In genomic region chr17:12020595-12021590, GRCh38 we compare ENCODE assay signal across 1 cellular context.
TF ChIP-seq lines count a peak whose summit lies in the region.

Gene MAP2K4 (plus strand): TSS chr17:12020877. CDS start chr17:12020887, 10 bp downstream.

TF ChIP-seq in HEK293, 187 proteins besides CTCF, POLR2A, EP300 and RAD21 (continued from another document and continues in another):
- no peak for TF ChIP-seq INSM2 (tag by site-specific recombination; IDR thresholded peaks at IDR 0.05)
- no peak for TF ChIP-seq ZSCAN16 (tag by site-specific recombination; IDR thresholded peaks at IDR 0.05)
- TF ChIP-seq ZBTB10 (tag by site-specific recombination; IDR thresholded peaks at IDR 0.05): no peak
- TF ChIP-seq ZNF76 (tag by site-specific recombination; IDR thresholded peaks at IDR 0.05; ENCODE audit: borderline replicate concordance, low read depth): no peak
- no peak for TF ChIP-seq ZNF398 (tag by site-specific recombination; IDR thresholded peaks at IDR 0.05)
- no peak for TF ChIP-seq ZNF354C (tag by site-specific recombination; IDR thresholded peaks at IDR 0.05; ENCODE audit: borderline replicate concordance, low read depth)
- TF ChIP-seq ZIC2 (tag by site-specific recombination; IDR thresholded peaks at IDR 0.05): no peak
- TF ChIP-seq ZBTB49 (tag by site-specific recombination; IDR thresholded peaks at IDR 0.05; ENCODE audit: low read depth): no peak
- TF ChIP-seq HOXA7 (CRISPR knock-in tag; IDR thresholded peaks at IDR 0.05; ENCODE audit: borderline replicate concordance): no peak
- TF ChIP-seq GLIS1 (tag by site-specific recombination; IDR thresholded peaks at IDR 0.05): no peak
- TF ChIP-seq ZBTB48 (tag by site-specific recombination; IDR thresholded peaks at IDR 0.05): no peak
- no peak for TF ChIP-seq ZNF266 (tag by site-specific recombination; IDR thresholded peaks at IDR 0.05; ENCODE audit: low read depth)
- no peak for TF ChIP-seq ZNF292 (tag by site-specific recombination; IDR thresholded peaks at IDR 0.05; ENCODE audit: borderline replicate concordance, low read depth)
- TF ChIP-seq ZNF416 (tag by site-specific recombination; IDR thresholded peaks at IDR 0.05): no peak
- no peak for TF ChIP-seq ZNF433 (tag by site-specific recombination; IDR thresholded peaks at IDR 0.05; ENCODE audit: low read depth)
- no peak for TF ChIP-seq ZNF792 (tag by site-specific recombination; IDR thresholded peaks at IDR 0.05)
- TF ChIP-seq ZNF449 (tag by site-specific recombination; IDR thresholded peaks at IDR 0.05): 0 out of 2 replicates have a peak, but pooled peaks have one; percentile 33
- TF ChIP-seq BCL6B (tag by site-specific recombination; IDR thresholded peaks at IDR 0.05): no peak
- TF ChIP-seq ZNF404 (tag by site-specific recombination; IDR thresholded peaks at IDR 0.05): no peak
- TF ChIP-seq ZNF558 (tag by site-specific recombination; IDR thresholded peaks at IDR 0.05): no peak
- TF ChIP-seq REST (tag by site-specific recombination; IDR thresholded peaks at IDR 0.05): no peak
- TF ChIP-seq ZSCAN30 (tag by site-specific recombination; IDR thresholded peaks at IDR 0.05): no peak
- peak; percentile 29; the same call in 1 of the 2 replicates for TF ChIP-seq ZNF335 (tag by site-specific recombination; conservative IDR thresholded peaks at IDR 0.05)
- TF ChIP-seq ZNF639 (tag by site-specific recombination; IDR thresholded peaks at IDR 0.05): no peak
- no peak for TF ChIP-seq ZFHX2 (tag by site-specific recombination; conservative IDR thresholded peaks at IDR 0.05)
- TF ChIP-seq ZNF521 (tag by site-specific recombination; IDR thresholded peaks at IDR 0.05): no peak
- TF ChIP-seq ZNF391 (tag by site-specific recombination; IDR thresholded peaks at IDR 0.05; ENCODE audit: borderline replicate concordance, low read depth): no peak
- TF ChIP-seq PATZ1 (tag by site-specific recombination; IDR thresholded peaks at IDR 0.05): no peak
- no peak for TF ChIP-seq ZNF548 (tag by site-specific recombination; IDR thresholded peaks at IDR 0.05)
- no peak for TF ChIP-seq ZNF555 (tag by site-specific recombination; conservative IDR thresholded peaks at IDR 0.05)
- no peak for TF ChIP-seq HOXD13 (CRISPR knock-in tag; IDR thresholded peaks at IDR 0.05; ENCODE audit: borderline replicate concordance)
- TF ChIP-seq ZXDB (tag by site-specific recombination; IDR thresholded peaks at IDR 0.05): no peak
- no peak for TF ChIP-seq ZFP37 (tag by site-specific recombination; IDR thresholded peaks at IDR 0.05)
- no peak for TF ChIP-seq ZNF785 (tag by site-specific recombination; IDR thresholded peaks at IDR 0.05)
- TF ChIP-seq ZNF658 (tag by site-specific recombination; IDR thresholded peaks at IDR 0.05): no peak
- TF ChIP-seq ZNF394 (tag by site-specific recombination; IDR thresholded peaks at IDR 0.05; ENCODE audit: borderline replicate concordance): no peak
- TF ChIP-seq ZNF274 (IDR thresholded peaks at IDR 0.05; ENCODE audit: low read length): no peak
- TF ChIP-seq ZNF274 (tag by site-specific recombination; IDR thresholded peaks at IDR 0.05; ENCODE audit: borderline replicate concordance): no peak
- no peak for TF ChIP-seq ZNF132 (tag by site-specific recombination; IDR thresholded peaks at IDR 0.05; ENCODE audit: borderline replicate concordance)
- no peak for TF ChIP-seq ZNF211 (tag by site-specific recombination; IDR thresholded peaks at IDR 0.05; ENCODE audit: low read depth)
- peak; percentile 75; the same call in 1 of the 2 replicates for TF ChIP-seq YY1 (tag by site-specific recombination; IDR thresholded peaks at IDR 0.05)
- no peak for TF ChIP-seq WT1 (tag by site-specific recombination; IDR thresholded peaks at IDR 0.05)
- no peak for TF ChIP-seq ZNF561 (tag by site-specific recombination; IDR thresholded peaks at IDR 0.05; ENCODE audit: borderline replicate concordance)
